ENCODE assay signal across 9 cellular contexts in genomic region chr13:45441633-45442032, GRCh38. TPM values are rescaled to one million over a fixed set of nuclear protein-coding genes. Genes with fewer than 3 reads are reported as not detected.
DNase-seq lines count a peak whose midpoint lies in the region; ATAC-seq, FAIRE-seq and TF ChIP-seq lines count a peak whose summit lies in the region.
"Had no signal": no experiment of that assay in that cellular context is flagged by ENCODE, and none has a peak within 500 bp of the region (broad histone marks: within the 10 kb centered on the region; RNA-seq: fewer than 3 reads in every experiment).

No MANE protein-coding gene starts in this region.

- DNase-seq in GM10266 (ENCODE audit: extremely low spot score) (peak; percentile 25), right lobe of liver (peak in 1 of 3 donors; percentile 47), NCI-H69 (lab: John Stamatoyannopoulos, UW) (no peak), NCI-H2227 (lab: John Stamatoyannopoulos, UW; ENCODE audit: unreplicated experiment) (no peak), small intestine (no peak), NCI-H1092 treated with DMSO at 0.1 percent for 48 hours (lab: John Stamatoyannopoulos, UW) (no peak)
- DNase-seq in activated CD4-positive, alpha-beta memory T cell treated with anti-CD3 and anti-CD28 coated beads for 36 hours, result peak; percentile 45

- H3K36me3 Mint-ChIP-seq in activated CD4-positive, alpha-beta memory T cell treated with anti-CD3 and anti-CD28 coated beads for 36 hours, result no peaks in the 10 kb centered on the region

- H3K4me3 Mint-ChIP-seq in activated CD4-positive, alpha-beta memory T cell treated with anti-CD3 and anti-CD28 coated beads for 36 hours, result no peak overlapping the region

- peak; percentile 44 for TF ChIP-seq POLR2A in right lobe of liver (IDR thresholded peaks at IDR 0.05)

- intact Hi-C loops in activated CD4-positive, alpha-beta memory T cell treated with anti-CD3 and anti-CD28 coated beads for 36 hours (cut with micrococcal nuclease), result loop anchor here (2.0 kb wide), 1 partner anchor 23 kb away; the partner anchor contains the start of gene COG3
- intact Hi-C loops in right lobe of liver (cut with DNase I), result no loop called here

- no peaks in the 10 kb centered on the region for H3K27me3 Mint-ChIP-seq in activated CD4-positive, alpha-beta memory T cell treated with anti-CD3 and anti-CD28 coated beads for 36 hours

- CTCF ChIA-PET in activated CD4-positive, alpha-beta memory T cell treated with anti-CD3 and anti-CD28 coated beads for 36 hours (lab: Charles Lee), result interaction anchor here (0.6 kb wide), 1 partner anchor 40 kb away, joined by 3 read pairs; no protein-coding TSS in a partner anchor

- H3K36me3 ChIP-seq in right lobe of liver (no peaks in the 10 kb centered on the region), small intestine (ENCODE audit: control insufficient read depth in 2 of 2, insufficient read depth in 2 of 2, low read length in 2 of 2) (no peaks in the 10 kb centered on the region)

- H3K9me3 ChIP-seq in right lobe of liver (no peaks in the 10 kb centered on the region), small intestine (ENCODE audit: control insufficient read depth, low read depth) (no peaks in the 10 kb centered on the region)

- no peak overlapping the region for H3K27ac Mint-ChIP-seq in activated CD4-positive, alpha-beta memory T cell treated with anti-CD3 and anti-CD28 coated beads for 36 hours

- peaks cover 9% of the 10 kb centered on the region for H3K4me1 Mint-ChIP-seq in activated CD4-positive, alpha-beta memory T cell treated with anti-CD3 and anti-CD28 coated beads for 36 hours (ENCODE audit: low read depth)

- H3K27ac ChIP-seq in right lobe of liver (peak overlapping the region; percentile 52 to 96 (median 94)), small intestine (ENCODE audit: low read depth in 1 of 2, low read length in 1 of 2) (no peak overlapping the region)

- POLR2A ChIA-PET in activated CD4-positive, alpha-beta memory T cell treated with anti-CD3 and anti-CD28 coated beads for 36 hours (lab: Charles Lee), result no interaction called here

- ATAC-seq in HG02884 (IDR thresholded peaks at IDR 0.05; ENCODE audit: unreplicated experiment) (peak; percentile 78), right lobe of liver (peak; percentile 51 to 64 (median 57))
- ATAC-seq: Panc1 had no signal

- peaks cover 0 to 44% (median 16%) of the 10 kb centered on the region in 4 donors for H3K4me1 ChIP-seq in right lobe of liver
- H3K4me1 ChIP-seq in small intestine (ENCODE audit: control insufficient read depth in 2 of 2, insufficient read depth in 1 of 2, low read depth in 1 of 2, low read length in 1 of 2), result no peaks in the 10 kb centered on the region

- no peak overlapping the region for H3K4me3 ChIP-seq in right lobe of liver
- no peak overlapping the region for H3K4me3 ChIP-seq in small intestine (ENCODE audit: low read depth in 1 of 2, low read length in 2 of 2)

- no peaks in the 10 kb centered on the region for H3K27me3 ChIP-seq in right lobe of liver
- no peaks in the 10 kb centered on the region for H3K27me3 ChIP-seq in small intestine (ENCODE audit: control insufficient read depth in 2 of 2, insufficient read depth in 2 of 2, low read length in 2 of 2)

- no peak for FAIRE-seq in small intestine (lab: Jason Lieb, UNC)

- no peaks in the 10 kb centered on the region for H3K9me3 Mint-ChIP-seq in activated CD4-positive, alpha-beta memory T cell treated with anti-CD3 and anti-CD28 coated beads for 36 hours

- TF ChIP-seq CTCF in GM10266 (IDR thresholded peaks at IDR 0.05; ENCODE audit: control insufficient read depth, insufficient read depth, low read depth, missing control alignments), result no peak
- TF ChIP-seq CTCF in right lobe of liver (IDR thresholded peaks at IDR 0.05), result peak; percentile 28 to 47 (median 34)

- WGBS in right lobe of liver (ENCODE audit: insufficient coverage, low coverage, low lambda C conversion rate, missing lambda C conversion rate), result 9% methylated on average over 2 of the region's 2 CpGs
- 29 to 49% (median 46%) methylated on average over 2 of the region's 2 CpGs for WGBS in small intestine, 3 donors

RNA-seq across cellular contexts. Expression of gene COG3, which starts 23.1 kb away (rescaled TPM):
- 10 to 100 TPM; 19.5 to 20.5 TPM for total RNA-seq in activated CD4-positive, alpha-beta memory T cell treated with anti-CD3 and anti-CD28 coated beads for 36 hours
- total RNA-seq in right lobe of liver, result 10 to 100 TPM; 18.9 to 66.3 (median 36.8) TPM
- polyA plus RNA-seq in small intestine, result 10 to 100 TPM; 15.9 to 29.4 (median 18.6) TPM

RNA-seq across cellular contexts. Expression of gene SLC25A30, which starts 23.5 kb away (rescaled TPM):
- 10 to 100 TPM; 14.6 to 15.3 TPM for total RNA-seq in activated CD4-positive, alpha-beta memory T cell treated with anti-CD3 and anti-CD28 coated beads for 36 hours
- 10 to 100 TPM; 16.1 to 60.4 (median 45.0) TPM for total RNA-seq in right lobe of liver
- 1 to 10 TPM; 2.4 to 5.2 (median 3.8) TPM for polyA plus RNA-seq in small intestine

Comparison
In these comparisons a context has a peak if more than half of its experiments do, and no peak if none do; other contexts are left out.
1. DNase-seq: peak in GM10266 (single experiment) and activated CD4-positive, alpha-beta memory T cell treated with anti-CD3 and anti-CD28 coated beads for 36 hours (single experiment); none in NCI-H69 (single experiment), NCI-H2227 (single experiment), small intestine (single experiment) and NCI-H1092 treated with DMSO at 0.1 percent for 48 hours (single experiment).
2. H3K27ac ChIP-seq: peak in right lobe of liver (3 of 3); none in small intestine (0 of 2).